In genomic region chr22:19123936-19124335, GRCh38 we compare ENCODE assay signal across 31 cellular contexts. TPM values are rescaled to one million over a fixed set of nuclear protein-coding genes. Genes with fewer than 3 reads are reported as not detected.
"Had no signal": no experiment of that assay in that cellular context is flagged by ENCODE, and none has a peak within 500 bp of the region (broad histone marks: within the 10 kb centered on the region; RNA-seq: fewer than 3 reads in every experiment).

No MANE protein-coding gene starts in this region.

- H3K4me3 ChIP-seq: gastrocnemius medialis, lung, mucosa of descending colon, psoas muscle, sigmoid colon, thoracic aorta, tibial nerve, vagina had no signal

- H3K36me3 Mint-ChIP-seq: memory B cell; mesothelial cell of epicardium; naive B cell; natural killer cell treated with Interleukin-12 subunit alpha and Interleukin-12 subunit beta and Interleukin-15 and Interleukin-18, amount 100 ng/mL, for 72 hours had no signal

- H3K4me3 Mint-ChIP-seq: stimulated activated effector memory CD8-positive, alpha-beta T cell treated with anti-CD3 and anti-CD28 coated beads, Interleukin-12 subunit alpha, Interleukin-12 subunit beta, amount 100 ng/mL, for 72 hours had no signal

- DNase-seq: dorsolateral prefrontal cortex; effector CD4-positive, alpha-beta T cell; foreskin fibroblast; gastrocnemius medialis; kidney; mucosa of descending colon; naive B cell; right cardiac atrium; sigmoid colon; stimulated activated CD4-positive, alpha-beta T cell treated with anti-CD3 and anti-CD28 coated beads, Interleukin-2, amount 100 ng/mL, for 24 hours; stimulated activated CD4-positive, alpha-beta T cell treated with anti-CD3 and anti-CD28 coated beads, Interleukin-4, amount 100 ng/mL, for 24 hours had no signal

- ATAC-seq: esophagus mucosa; gastrocnemius medialis; left lobe of liver; mucosa of descending colon; natural killer cell treated with Interleukin-12 subunit alpha and Interleukin-12 subunit beta and Interleukin-15 and Interleukin-18, amount 100 ng/mL, for 72 hours; psoas muscle; right cardiac atrium; stimulated activated effector memory CD8-positive, alpha-beta T cell treated with anti-CD3 and anti-CD28 coated beads, Interleukin-12 subunit alpha, Interleukin-12 subunit beta, amount 100 ng/mL, for 72 hours had no signal

- H3K36me3 ChIP-seq: gastrocnemius medialis, sigmoid colon, thoracic aorta, tibial nerve, vagina had no signal

- H3K9me3 ChIP-seq: gastrocnemius medialis, mucosa of descending colon, psoas muscle, sigmoid colon, thoracic aorta, tibial nerve, vagina had no signal

- H3K27ac ChIP-seq: dorsolateral prefrontal cortex, epithelial cell of prostate, psoas muscle, sigmoid colon, thoracic aorta, tibial nerve, vagina had no signal

- H3K27me3 Mint-ChIP-seq: memory B cell; natural killer cell treated with Interleukin-12 subunit alpha and Interleukin-12 subunit beta and Interleukin-15 and Interleukin-18, amount 100 ng/mL, for 72 hours; stimulated activated naive CD8-positive, alpha-beta T cell treated with anti-CD3 and anti-CD28 coated beads, Interleukin-15, Interleukin-2, amounts not matched to agents 100 ng/mL and 50 ng/mL, for 24 hours had no signal

- H3K27ac Mint-ChIP-seq: memory B cell; mesothelial cell of epicardium; natural killer cell treated with Interleukin-12 subunit alpha and Interleukin-12 subunit beta and Interleukin-15 and Interleukin-18, amount 100 ng/mL, for 72 hours; stimulated activated effector memory CD8-positive, alpha-beta T cell treated with anti-CD3 and anti-CD28 coated beads, Interleukin-12 subunit alpha, Interleukin-12 subunit beta, amount 100 ng/mL, for 72 hours; stimulated activated naive CD8-positive, alpha-beta T cell treated with anti-CD3 and anti-CD28 coated beads, Interleukin-15, Interleukin-2, amounts not matched to agents 100 ng/mL and 50 ng/mL, for 24 hours had no signal

- H3K9me3 Mint-ChIP-seq: memory B cell; mesothelial cell of epicardium; natural killer cell treated with Interleukin-12 subunit alpha and Interleukin-12 subunit beta and Interleukin-15 and Interleukin-18, amount 100 ng/mL, for 72 hours; stimulated activated effector memory CD8-positive, alpha-beta T cell treated with anti-CD3 and anti-CD28 coated beads, Interleukin-12 subunit alpha, Interleukin-12 subunit beta, amount 100 ng/mL, for 72 hours; stimulated activated naive CD8-positive, alpha-beta T cell treated with anti-CD3 and anti-CD28 coated beads, Interleukin-15, Interleukin-2, amounts not matched to agents 100 ng/mL and 50 ng/mL, for 24 hours had no signal

- FAIRE-seq: colon, kidney had no signal

- H3K27me3 ChIP-seq: dorsolateral prefrontal cortex, gastrocnemius medialis, sigmoid colon, tibial nerve, vagina had no signal

RNA-seq across cellular contexts. Expression of gene TSSK2, which starts 7.2 kb away (rescaled TPM):
- total RNA-seq: esophagus mucosa, glomerular endothelial cell, kidney, left lobe of liver, mesothelial cell of epicardium, mucosa of descending colon, osteocyte, renal cortical epithelial cell, right cardiac atrium, sigmoid colon, skeletal muscle tissue, thoracic aorta, ureter, vagina had no signal
- polyA plus RNA-seq: liver had no signal

RNA-seq across cellular contexts. Expression of gene GSC2, which starts 26.2 kb away (rescaled TPM):
- total RNA-seq: esophagus mucosa; gastrocnemius medialis; glomerular endothelial cell; kidney; left lobe of liver; liver; lung; mesothelial cell of epicardium; mucosa of descending colon; natural killer cell treated with Interleukin-12 subunit alpha and Interleukin-12 subunit beta and Interleukin-15 and Interleukin-18, amount 100 ng/mL, for 72 hours; osteocyte; psoas muscle; renal cortical epithelial cell; right cardiac atrium; sigmoid colon; skeletal muscle tissue; thoracic aorta; tibial nerve; ureter; vagina had no signal
- polyA plus RNA-seq: liver, lung, psoas muscle, right cardiac atrium, sigmoid colon had no signal
